In genomic region chr22:20966883-20967696, GRCh38 we compare ENCODE assay signal across 19 cellular contexts. TPM values are rescaled to one million over a fixed set of nuclear protein-coding genes. Genes with fewer than 3 reads are reported as not detected.
A peak's percentile ranks its signal among the peaks of the same experiment; 100 is the strongest.
DNase-seq lines count a peak whose midpoint lies in the region; ATAC-seq and TF ChIP-seq lines count a peak whose summit lies in the region.
"Had no signal": no experiment of that assay in that cellular context is flagged by ENCODE, and none has a peak within 500 bp of the region (broad histone marks: within the 10 kb centered on the region; RNA-seq: fewer than 3 reads in every experiment).

TSS of gene AIFM3 (plus strand) at chr22:20967255. CDS start at chr22:20967945, 690 bp downstream.

- H3K4me3 ChIP-seq in HUES48 (ENCODE audit: low read depth, low read length) (peak within 1 kb of the TSS; percentile 24; the same call in 1 of the 2 replicates), psoas muscle (no peak within 1 kb of the TSS)
- H3K4me3 ChIP-seq: ovary, smooth muscle cell, thyroid gland had no signal

- H3K9me3 ChIP-seq in HUES48 (ENCODE audit: control insufficient read depth, insufficient read depth, low read length) (no peaks in the 10 kb centered on the region), psoas muscle (no peaks in the 10 kb centered on the region)
- H3K9me3 ChIP-seq: heart left ventricle, ovary, thyroid gland had no signal

- no peak for TF ChIP-seq CTCF in psoas muscle (IDR thresholded peaks at IDR 0.05)

- no peak within 1 kb of the TSS for H3K9ac ChIP-seq in HUES48 (ENCODE audit: low read depth, low read length)

- DNase-seq in caudate nucleus (lab: John Stamatoyannopoulos, UW) (peak in 29 of 61 donors; percentile 14 to 72 (median 42)), medulla oblongata (ENCODE audit: extremely low spot score) (peak; percentile 53), psoas muscle (no peak)
- DNase-seq: activated CD4-positive, alpha-beta T cell treated with anti-CD3 and anti-CD28 coated beads, Interleukin-2, amount 50 U/mL, for 48 hours; activated naive CD8-positive, alpha-beta T cell treated with anti-CD3 and anti-CD28 coated beads for 36 hours; activated T-cell treated with anti-CD3 and anti-CD28 coated beads, Interleukin-2, amount 50 U/mL, for 4 hours; HCEC 1CT; NCI-H146; NCI-H2227 treated with DMSO at 0.1 percent for 48 hours; ovary; RPMI8226; SW 1271; thyroid gland had no signal

- H3K27ac ChIP-seq in HUES48 (ENCODE audit: low read depth, low read length), result no peak within 1 kb of the TSS
- H3K27ac ChIP-seq in caudate nucleus (ENCODE audit: low read depth, low read length), result peak within 1 kb of the TSS; percentile 70
- peak within 1 kb of the TSS; percentile 69 for H3K27ac ChIP-seq in temporal lobe (ENCODE audit: low read depth, low read length)
- H3K27ac ChIP-seq in psoas muscle, result no peak within 1 kb of the TSS
- H3K27ac ChIP-seq: ovary, thyroid gland had no signal

- H3K36me3 ChIP-seq in HUES48 (ENCODE audit: control insufficient read depth, insufficient read depth, low read length), result no peaks in the 10 kb centered on the region
- H3K36me3 ChIP-seq in psoas muscle (ENCODE audit: insufficient read depth in 1 of 2, low read depth in 1 of 2), result no peaks in the 10 kb centered on the region
- H3K36me3 ChIP-seq: heart left ventricle, ovary, thyroid gland had no signal

- intact Hi-C loops in psoas muscle (cut with DNase I), result no loop called here

- WGBS in psoas muscle, 3 donors, result 57 to 62% (median 57%) methylated on average over 14 to 22 of the region's 22 CpGs

- H3K27me3 ChIP-seq in HUES48 (ENCODE audit: control insufficient read depth, insufficient read depth, low read length), result peaks cover 90% of the 10 kb centered on the region
- peaks cover 0 to 14% (median 7%) of the 10 kb centered on the region in 3 donors for H3K27me3 ChIP-seq in psoas muscle (ENCODE audit: insufficient read depth in 3 of 3, low read length in 2 of 3)
- H3K27me3 ChIP-seq: ovary, thyroid gland had no signal

- peaks cover 9% of the 10 kb centered on the region; the same call in 1 of the 2 replicates for H3K4me1 ChIP-seq in HUES48 (ENCODE audit: control insufficient read depth, insufficient read depth, low read length)
- H3K4me1 ChIP-seq in psoas muscle, result no peaks in the 10 kb centered on the region

- ATAC-seq in HG03442 (IDR thresholded peaks at IDR 0.05; ENCODE audit: unreplicated experiment) (no peak), psoas muscle (no peak), GM18517 (IDR thresholded peaks at IDR 0.05; ENCODE audit: unreplicated experiment) (no peak)
- ATAC-seq: activated T-cell treated with anti-CD3 and anti-CD28 coated beads, Interleukin-2, amount 50 U/mL, for 4 hours; heart left ventricle had no signal

RNA-seq across cellular contexts. Expression of gene AIFM3, which starts in this region (rescaled TPM):
- total RNA-seq in temporal lobe (2.5 TPM), psoas muscle (under 1 TPM; 0.25 to 0.74 (median 0.49) TPM)
- polyA plus RNA-seq in psoas muscle, result under 1 TPM; 0.30 to 0.77 (median 0.53) TPM
- polyA plus RNA-seq: smooth muscle cell had no signal

Comparison
In these comparisons a context has a peak if more than half of its experiments do, and no peak if none do; other contexts are left out.
1. H3K27ac ChIP-seq: peak in caudate nucleus (single experiment) and temporal lobe (single experiment); none in HUES48 (single experiment) and psoas muscle (single experiment).